In genomic region chr16:66606000-66606751, GRCh38 we compare ENCODE assay signal across 9 cellular contexts. TPM values are rescaled to one million over a fixed set of nuclear protein-coding genes. Genes with fewer than 3 reads are reported as not detected.
DNase-seq lines count a peak whose midpoint lies in the region; ATAC-seq and TF ChIP-seq lines count a peak whose summit lies in the region.
"Had no signal": no experiment of that assay in that cellular context is flagged by ENCODE, and none has a peak within 500 bp of the region (broad histone marks: within the 10 kb centered on the region; RNA-seq: fewer than 3 reads in every experiment).

No MANE protein-coding gene starts in this region.

- H3K4me1 ChIP-seq in SJSA1 (replicated peaks) (peaks cover 24% of the 10 kb centered on the region), gastroesophageal sphincter (peaks cover 0 to 56% (median 17%) of the 10 kb centered on the region in 3 donors), subcutaneous abdominal adipose tissue (ENCODE audit: control insufficient read depth in 5 of 5, insufficient read depth in 5 of 5, low read length in 5 of 5) (peaks cover 12 to 41% (median 32%) of the 10 kb centered on the region in 5 donors), mucosa of descending colon (ENCODE audit: low read depth) (peaks cover 17% of the 10 kb centered on the region)

- peaks cover 32% of the 10 kb centered on the region for H3K4me1 Mint-ChIP-seq in T-helper 1 cell treated with Interleukin-12 subunit alpha and Interleukin-12 subunit beta and Interleukin-4 antibody, amounts not matched to agents 30 μg/mL and 1 μg/mL, for 36 hours (ENCODE audit: low read depth)

- H3K36me3 Mint-ChIP-seq in T-helper 1 cell treated with Interleukin-12 subunit alpha and Interleukin-12 subunit beta and Interleukin-4 antibody, amounts not matched to agents 30 μg/mL and 1 μg/mL, for 36 hours (ENCODE audit: low read depth) = peaks cover 25% of the 10 kb centered on the region

- ATAC-seq in HG02571 (IDR thresholded peaks at IDR 0.05; ENCODE audit: unreplicated experiment) (peak; percentile 37), gastroesophageal sphincter (no peak), mucosa of descending colon (no peak)

- H3K27ac Mint-ChIP-seq in T-helper 1 cell treated with Interleukin-12 subunit alpha and Interleukin-12 subunit beta and Interleukin-4 antibody, amounts not matched to agents 30 μg/mL and 1 μg/mL, for 36 hours = peak overlapping the region; percentile 89

- H3K9ac ChIP-seq in subcutaneous abdominal adipose tissue (ENCODE audit: low read length in 5 of 5) = peak overlapping the region; percentile 26 to 84 (median 77)

- H3K27ac ChIP-seq in SJSA1 (no peak overlapping the region), gastroesophageal sphincter (peak overlapping the region in 3 of 4 donors; percentile 85 to 91 (median 87)), subcutaneous abdominal adipose tissue (ENCODE audit: low read depth, low read length) (peak overlapping the region; percentile 80)

- H3K27me3 Mint-ChIP-seq in T-helper 1 cell treated with Interleukin-12 subunit alpha and Interleukin-12 subunit beta and Interleukin-4 antibody, amounts not matched to agents 30 μg/mL and 1 μg/mL, for 36 hours (ENCODE audit: low read depth) = no peaks in the 10 kb centered on the region

- peak overlapping the region; percentile 87 for H3K4me3 Mint-ChIP-seq in T-helper 1 cell treated with Interleukin-12 subunit alpha and Interleukin-12 subunit beta and Interleukin-4 antibody, amounts not matched to agents 30 μg/mL and 1 μg/mL, for 36 hours

- peaks cover under 1% of the 10 kb centered on the region for H3K9me3 Mint-ChIP-seq in T-helper 1 cell treated with Interleukin-12 subunit alpha and Interleukin-12 subunit beta and Interleukin-4 antibody, amounts not matched to agents 30 μg/mL and 1 μg/mL, for 36 hours

- no peak for TF ChIP-seq POLR2A in gastroesophageal sphincter (IDR thresholded peaks at IDR 0.05)

- H3K27me3 ChIP-seq in SJSA1 (replicated peaks) (no peaks in the 10 kb centered on the region), gastroesophageal sphincter (peaks cover 41% of the 10 kb centered on the region), subcutaneous abdominal adipose tissue (ENCODE audit: control insufficient read depth in 5 of 5, insufficient read depth in 4 of 5, low read length in 5 of 5) (no peaks in the 10 kb centered on the region)

- DNase-seq in T-helper 1 cell (no peak), SJSA1 (ENCODE audit: low read depth in 1 of 2, low spot score in 2 of 2) (no peak), 8988T (no peak), mucosa of descending colon (no peak)

- intact Hi-C loops in mucosa of descending colon (cut with DNase I, micrococcal nuclease) = loop anchor here in 1 of 2 donors (10.0 kb wide), 1 partner anchor 201 kb away; no protein-coding TSS in a partner anchor

- H3K36me3 ChIP-seq in SJSA1 (peaks cover 38% of the 10 kb centered on the region), gastroesophageal sphincter (peaks cover 0 to 23% of the 10 kb centered on the region in 2 donors), subcutaneous abdominal adipose tissue (ENCODE audit: control insufficient read depth in 5 of 5, insufficient read depth in 5 of 5, low read length in 5 of 5) (peaks cover 0 to 30% (median 26%) of the 10 kb centered on the region in 5 donors), mucosa of descending colon (ENCODE audit: low read depth) (no peaks in the 10 kb centered on the region)

- H3K4me3 ChIP-seq in SJSA1 (peak overlapping the region; percentile 92), gastroesophageal sphincter (peak overlapping the region in 1 of 2 donors; percentile 79), subcutaneous abdominal adipose tissue (ENCODE audit: low read depth in 1 of 5, low read length in 5 of 5) (peak overlapping the region; percentile 55 to 81 (median 73)), mucosa of descending colon (no peak overlapping the region)

- 50 to 60% methylated on average over 1 of the region's 9 CpGs for WGBS in gastroesophageal sphincter (ENCODE audit: low coverage in 1 of 2), 2 donors

- TF ChIP-seq EP300 in gastroesophageal sphincter (IDR thresholded peaks at IDR 0.05) = no peak

- TF ChIP-seq CTCF in gastroesophageal sphincter (IDR thresholded peaks at IDR 0.05) (no peak), mucosa of descending colon (IDR thresholded peaks at IDR 0.05) (no peak)

- H3K9me3 ChIP-seq in SJSA1 (replicated peaks) (no peaks in the 10 kb centered on the region), gastroesophageal sphincter (no peaks in the 10 kb centered on the region), subcutaneous abdominal adipose tissue (ENCODE audit: control insufficient read depth in 5 of 5, low read length in 5 of 5) (no peaks in the 10 kb centered on the region), mucosa of descending colon (no peaks in the 10 kb centered on the region)
- H3K9me3 ChIP-seq: body of pancreas had no signal

RNA-seq across cellular contexts. Expression of gene CMTM3, which starts 1.7 kb away (rescaled TPM):
- 13.6 and 18.9 TPM in 2 replicates for total RNA-seq in SJSA1 (2014; rRNA removed; shearing (Covaris generic))
- total RNA-seq in gastroesophageal sphincter (10 to 100 TPM; 15.7 to 24.9 (median 19.3) TPM), mucosa of descending colon (10 to 100 TPM in 1 of 3 donors, 1 to 10 TPM in 2; 3.1 to 15.9 (median 9.3) TPM)

RNA-seq across cellular contexts. Expression of gene CMTM2, which starts 26.9 kb away (rescaled TPM):
- total RNA-seq in SJSA1 (2014; rRNA removed; shearing (Covaris generic)) = 1.6 TPM in 1 of 2 replicates, not detected in the other
- not detected for total RNA-seq in gastroesophageal sphincter
- total RNA-seq in mucosa of descending colon = under 1 TPM in 1 of 3 donors, not detected in 2; 0.46 TPM
- total RNA-seq: body of pancreas had no signal

RNA-seq across cellular contexts. Expression of gene CMTM1, which starts 39.9 kb away (rescaled TPM):
- total RNA-seq in SJSA1 (2014; rRNA removed; shearing (Covaris generic)) = 3.5 and 5.4 TPM in 2 replicates
- total RNA-seq in gastroesophageal sphincter = under 1 TPM in 1 of 4 donors, not detected in 3; 0.89 TPM
- 1 to 10 TPM; 3.1 to 6.1 (median 4.8) TPM for total RNA-seq in mucosa of descending colon
- total RNA-seq: body of pancreas had no signal

RNA-seq across cellular contexts. Expression of gene CKLF, which starts 53.8 kb away (rescaled TPM):
- total RNA-seq in SJSA1 (2014; rRNA removed; shearing (Covaris generic)) = 124 and 134 TPM in 2 replicates
- total RNA-seq in gastroesophageal sphincter = 10 to 100 TPM; 13.1 to 31.5 (median 17.9) TPM
- 10 to 100 TPM; 26.9 to 42.0 (median 29.1) TPM for total RNA-seq in mucosa of descending colon

RNA-seq across cellular contexts. Expression of gene TK2, which starts 56.3 kb away (rescaled TPM):
- 26.2 and 28.9 TPM in 2 replicates for total RNA-seq in SJSA1 (2014; rRNA removed; shearing (Covaris generic))
- total RNA-seq in gastroesophageal sphincter (10 to 100 TPM; 32.7 to 42.8 (median 37.0) TPM), mucosa of descending colon (10 to 100 TPM; 14.4 to 29.4 (median 17.8) TPM)
